Comparison of ENCODE assay signal across 8 cellular contexts in the genomic region with DNA sequence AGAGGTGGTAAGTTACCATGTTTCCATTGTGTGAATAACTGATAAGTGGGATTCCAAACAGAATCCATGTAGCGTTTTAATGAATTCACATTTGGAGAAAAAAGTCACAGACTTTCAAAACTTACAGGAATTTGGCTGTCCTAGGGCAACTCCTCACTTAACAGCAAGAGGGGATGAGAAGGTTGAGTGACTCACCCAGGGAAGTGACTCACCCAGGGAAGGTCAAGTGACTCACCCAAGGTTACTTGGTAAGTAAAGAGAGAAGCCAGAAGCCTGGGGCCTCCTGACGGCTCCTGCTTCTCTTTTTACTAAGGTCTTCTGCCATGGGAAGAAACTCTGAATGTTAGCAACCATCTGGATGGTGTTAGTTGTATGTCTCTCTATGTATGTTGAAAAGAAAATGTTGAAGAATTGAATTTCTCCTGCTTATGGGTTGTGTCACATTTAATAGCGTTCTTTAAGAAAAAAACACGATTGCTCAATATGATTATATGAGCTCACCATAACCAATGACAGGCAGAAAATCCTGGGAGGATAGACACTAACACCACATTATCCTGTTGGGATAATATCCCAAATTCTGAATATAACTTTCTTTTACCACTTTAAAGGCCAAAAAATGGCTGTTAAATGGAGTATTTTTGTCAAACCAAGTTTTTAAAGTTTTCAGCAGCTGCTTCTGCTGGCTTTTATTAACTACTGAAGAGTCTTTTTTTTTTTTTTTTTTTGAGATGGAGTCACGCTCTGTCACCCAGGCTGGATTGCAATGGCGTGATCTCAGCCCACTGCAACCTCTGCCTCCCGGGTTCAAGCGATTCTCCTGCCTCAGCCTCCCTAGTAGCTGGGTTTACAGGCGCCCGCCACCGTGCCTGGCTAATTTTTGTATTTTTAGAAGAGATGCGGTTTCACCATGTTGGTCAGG.
DNase-seq lines count a peak whose midpoint lies in the region; ATAC-seq, FAIRE-seq and TF ChIP-seq lines count a peak whose summit lies in the region.

No MANE protein-coding gene starts in this region.

- H4K20me1 ChIP-seq in keratinocyte (ENCODE audit: control insufficient read depth, extremely low read depth, insufficient read depth, low read length): no peaks in the 10 kb centered on the region

- H2AFZ ChIP-seq in keratinocyte (ENCODE audit: control insufficient read depth, low read length): no peak overlapping the region

- peak overlapping the region; percentile 49 for H3K27ac ChIP-seq in keratinocyte (ENCODE audit: control insufficient read depth, insufficient read depth, low read length)

- H3K4me2 ChIP-seq in keratinocyte (ENCODE audit: control insufficient read depth, extremely low read depth, insufficient read depth, low read depth, low read length): peak overlapping the region; percentile 76

- peaks cover 16% of the 10 kb centered on the region for H3K4me1 ChIP-seq in keratinocyte (ENCODE audit: control insufficient read depth, extremely low read depth, insufficient read depth, low read length)

- DNase-seq in SKM-1 treated with dmso at 0.1 percent for 144 hours (lab: John Stamatoyannopoulos, UW; ENCODE audit: unreplicated experiment) (peak; percentile 86), astrocyte of the spinal cord (ENCODE audit: low read depth, low spot score) (peak; percentile 100), keratinocyte (ENCODE audit: low read depth, low spot score) (peak; percentile 92), NAMALWA (ENCODE audit: low spot score) (no peak), SK-N-DZ (ENCODE audit: low spot score) (no peak)
- peak; percentile 51 for DNase-seq in stimulated activated CD4-positive, alpha-beta T cell treated with anti-CD3 and anti-CD28 coated beads, Interleukin-4, amount 100 ng/mL, for 1 hour

- TF ChIP-seq CTCF in astrocyte of the spinal cord (IDR thresholded peaks at IDR 0.05; ENCODE audit: low read depth, low read length): no peak
- TF ChIP-seq CTCF in keratinocyte (optimal IDR thresholded peaks at IDR 0.05 in 1 of 3, IDR thresholded peaks at IDR 0.05 in 1 of 3, conservative IDR thresholded peaks at IDR 0.05 in 1 of 3; ENCODE audit: extremely low read depth in 1 of 3, insufficient read depth in 2 of 3, low read length in 3 of 3): no peak

- dilution Hi-C loops in keratinocyte (cut with MboI; ENCODE audit: extremely low pct_ligation_motif_present, low sequenced_read_pairs): loop anchor here (10.0 kb wide), 1 partner anchor 58 kb away; no protein-coding TSS in a partner anchor

- H3K4me3 ChIP-seq in astrocyte of the spinal cord (ENCODE audit: low read depth, low read length) (no peak overlapping the region), keratinocyte (ENCODE audit: control insufficient read depth in 2 of 3, extremely low read depth in 1 of 3, insufficient read depth in 2 of 3, low read depth in 1 of 3, low read length in 3 of 3) (no peak overlapping the region)

- peak; percentile 32 for ATAC-seq in GM18499 (IDR thresholded peaks at IDR 0.05; ENCODE audit: insufficient read depth, unreplicated experiment)
- peak; percentile 63 for ATAC-seq in HG03378 (IDR thresholded peaks at IDR 0.05; ENCODE audit: unreplicated experiment)

- H3K27me3 ChIP-seq in keratinocyte (ENCODE audit: control insufficient read depth, extremely low read depth, insufficient read depth, low read length): no peaks in the 10 kb centered on the region

- no peaks in the 10 kb centered on the region for H3K9me3 ChIP-seq in keratinocyte (ENCODE audit: control insufficient read depth, low read depth, low read length)

- peak; percentile 93 for FAIRE-seq in keratinocyte (lab: Jason Lieb, UNC)

- no peaks in the 10 kb centered on the region for H3K36me3 ChIP-seq in keratinocyte (ENCODE audit: control insufficient read depth in 2 of 2, extremely low read depth in 1 of 2, insufficient read depth in 2 of 2, low read length in 2 of 2)

- H3K79me2 ChIP-seq in keratinocyte (ENCODE audit: control insufficient read depth, insufficient read depth, low read length): no peaks in the 10 kb centered on the region

- no peak overlapping the region for H3K9ac ChIP-seq in keratinocyte (ENCODE audit: control insufficient read depth, extremely low read depth, insufficient read depth, low read length)

- in situ Hi-C loops in astrocyte of the spinal cord (cut with HindIII; ENCODE audit: low sequenced_read_pairs): no loop called here

- H3K9me1 ChIP-seq in keratinocyte (ENCODE audit: control insufficient read depth, extremely low read depth, insufficient read depth, low read length): no peaks in the 10 kb centered on the region

Comparison
In these comparisons a context has a peak if more than half of its experiments do, and no peak if none do; other contexts are left out.
1. DNase-seq: peak in SKM-1 treated with dmso at 0.1 percent for 144 hours (single experiment), astrocyte of the spinal cord (single experiment), keratinocyte (single experiment) and stimulated activated CD4-positive, alpha-beta T cell treated with anti-CD3 and anti-CD28 coated beads, Interleukin-4, amount 100 ng/mL, for 1 hour (single experiment); none in NAMALWA (single experiment) and SK-N-DZ (single experiment).